1 cellular context compared by ENCODE assay signal in genomic region chr16:1705688-1706385, GRCh38.
A peak's percentile ranks its signal among the peaks of the same experiment; 100 is the strongest.
TF ChIP-seq lines count a peak whose summit lies in the region.

TSS of gene MAPK8IP3 (plus strand) at chr16:1706195. CDS start at chr16:1706340, 145 bp downstream.

TF ChIP-seq in K562, 482 proteins besides CTCF, POLR2A, EP300 and RAD21 (continued from another document and continues in another):
- TF ChIP-seq, protein P1, sequence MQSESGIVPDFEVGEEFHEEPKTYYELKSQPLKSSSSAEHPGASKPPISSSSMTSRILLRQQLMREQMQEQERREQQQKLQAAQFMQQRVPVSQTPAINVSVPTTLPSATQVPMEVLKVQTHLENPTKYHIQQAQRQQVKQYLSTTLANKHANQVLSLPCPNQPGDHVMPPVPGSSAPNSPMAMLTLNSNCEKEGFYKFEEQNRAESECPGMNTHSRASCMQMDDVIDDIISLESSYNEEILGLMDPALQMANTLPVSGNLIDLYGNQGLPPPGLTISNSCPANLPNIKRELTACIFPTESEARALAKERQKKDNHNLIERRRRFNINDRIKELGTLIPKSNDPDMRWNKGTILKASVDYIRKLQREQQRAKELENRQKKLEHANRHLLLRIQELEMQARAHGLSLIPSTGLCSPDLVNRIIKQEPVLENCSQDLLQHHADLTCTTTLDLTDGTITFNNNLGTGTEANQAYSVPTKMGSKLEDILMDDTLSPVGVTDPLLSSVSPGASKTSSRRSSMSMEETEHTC (IDR thresholded peaks at IDR 0.05) = no peak
- TF ChIP-seq NR2F6 (CRISPR knock-in tag; IDR thresholded peaks at IDR 0.05) = no peak
- peak; percentile 83; the same call in 1 of the 2 replicates for TF ChIP-seq ZNF830 (CRISPR knock-in tag; IDR thresholded peaks at IDR 0.05)
- TF ChIP-seq PCBP2 (IDR thresholded peaks at IDR 0.05; ENCODE audit: low read depth, low read length, poor library complexity, severe bottlenecking) = no peak
- peak; percentile 91 for TF ChIP-seq ETS1 (conservative IDR thresholded peaks at IDR 0.05; ENCODE audit: control insufficient read depth, low read depth, low read length)
- no peak for TF ChIP-seq RFX7 (CRISPR knock-in tag; IDR thresholded peaks at IDR 0.05)
- TF ChIP-seq EHMT2 (IDR thresholded peaks at IDR 0.05) = no peak
- 0 out of 2 replicates have a peak, but pooled peaks have one; percentile 53 for TF ChIP-seq OTX1 (CRISPR knock-in tag; IDR thresholded peaks at IDR 0.05)
- no peak for TF ChIP-seq ID3 (CRISPR knock-in tag; IDR thresholded peaks at IDR 0.05)
- TF ChIP-seq ID3 (tag; IDR thresholded peaks at IDR 0.05) = peak; percentile 80; the same call in 1 of the 2 replicates
- no peak; the same call in 1 of the 2 replicates for TF ChIP-seq ZNF134 (CRISPR knock-in tag; conservative IDR thresholded peaks at IDR 0.05)
- peak; percentile 88 for TF ChIP-seq ETV5 (CRISPR knock-in tag; IDR thresholded peaks at IDR 0.05; ENCODE audit: low read depth)
- TF ChIP-seq SMAD3 (CRISPR knock-in tag; conservative IDR thresholded peaks at IDR 0.05) = 0 out of 2 replicates have a peak, but pooled peaks have one; percentile 45
- TF ChIP-seq, protein P2, sequence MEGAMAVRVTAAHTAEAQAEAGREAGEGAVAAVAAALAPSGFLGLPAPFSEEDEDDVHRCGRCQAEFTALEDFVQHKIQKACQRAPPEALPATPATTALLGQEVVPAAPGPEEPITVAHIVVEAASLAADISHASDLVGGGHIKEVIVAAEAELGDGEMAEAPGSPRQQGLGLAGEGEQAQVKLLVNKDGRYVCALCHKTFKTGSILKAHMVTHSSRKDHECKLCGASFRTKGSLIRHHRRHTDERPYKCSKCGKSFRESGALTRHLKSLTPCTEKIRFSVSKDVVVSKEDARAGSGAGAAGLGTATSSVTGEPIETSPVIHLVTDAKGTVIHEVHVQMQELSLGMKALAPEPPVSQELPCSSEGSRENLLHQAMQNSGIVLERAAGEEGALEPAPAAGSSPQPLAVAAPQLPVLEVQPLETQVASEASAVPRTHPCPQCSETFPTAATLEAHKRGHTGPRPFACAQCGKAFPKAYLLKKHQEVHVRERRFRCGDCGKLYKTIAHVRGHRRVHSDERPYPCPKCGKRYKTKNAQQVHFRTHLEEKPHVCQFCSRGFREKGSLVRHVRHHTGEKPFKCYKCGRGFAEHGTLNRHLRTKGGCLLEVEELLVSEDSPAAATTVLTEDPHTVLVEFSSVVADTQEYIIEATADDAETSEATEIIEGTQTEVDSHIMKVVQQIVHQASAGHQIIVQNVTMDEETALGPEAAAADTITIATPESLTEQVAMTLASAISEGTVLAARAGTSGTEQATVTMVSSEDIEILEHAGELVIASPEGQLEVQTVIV (CRISPR knock-in tag; IDR thresholded peaks at IDR 0.05; ENCODE audit: borderline replicate concordance) = no peak
- TF ChIP-seq TAF7 (tag; IDR thresholded peaks at IDR 0.05) = 0 out of 2 replicates have a peak, but pooled peaks have one; percentile 14
- no peak for TF ChIP-seq EWSR1 (IDR thresholded peaks at IDR 0.05; ENCODE audit: borderline replicate concordance, low read depth, partially characterized antibody)
- no peak for TF ChIP-seq ZNF274 (IDR thresholded peaks at IDR 0.05; ENCODE audit: borderline replicate concordance, low read depth, low read length)
- no peak for TF ChIP-seq ZNF695 (CRISPR knock-in tag; IDR thresholded peaks at IDR 0.05)
- TF ChIP-seq, protein P3, sequence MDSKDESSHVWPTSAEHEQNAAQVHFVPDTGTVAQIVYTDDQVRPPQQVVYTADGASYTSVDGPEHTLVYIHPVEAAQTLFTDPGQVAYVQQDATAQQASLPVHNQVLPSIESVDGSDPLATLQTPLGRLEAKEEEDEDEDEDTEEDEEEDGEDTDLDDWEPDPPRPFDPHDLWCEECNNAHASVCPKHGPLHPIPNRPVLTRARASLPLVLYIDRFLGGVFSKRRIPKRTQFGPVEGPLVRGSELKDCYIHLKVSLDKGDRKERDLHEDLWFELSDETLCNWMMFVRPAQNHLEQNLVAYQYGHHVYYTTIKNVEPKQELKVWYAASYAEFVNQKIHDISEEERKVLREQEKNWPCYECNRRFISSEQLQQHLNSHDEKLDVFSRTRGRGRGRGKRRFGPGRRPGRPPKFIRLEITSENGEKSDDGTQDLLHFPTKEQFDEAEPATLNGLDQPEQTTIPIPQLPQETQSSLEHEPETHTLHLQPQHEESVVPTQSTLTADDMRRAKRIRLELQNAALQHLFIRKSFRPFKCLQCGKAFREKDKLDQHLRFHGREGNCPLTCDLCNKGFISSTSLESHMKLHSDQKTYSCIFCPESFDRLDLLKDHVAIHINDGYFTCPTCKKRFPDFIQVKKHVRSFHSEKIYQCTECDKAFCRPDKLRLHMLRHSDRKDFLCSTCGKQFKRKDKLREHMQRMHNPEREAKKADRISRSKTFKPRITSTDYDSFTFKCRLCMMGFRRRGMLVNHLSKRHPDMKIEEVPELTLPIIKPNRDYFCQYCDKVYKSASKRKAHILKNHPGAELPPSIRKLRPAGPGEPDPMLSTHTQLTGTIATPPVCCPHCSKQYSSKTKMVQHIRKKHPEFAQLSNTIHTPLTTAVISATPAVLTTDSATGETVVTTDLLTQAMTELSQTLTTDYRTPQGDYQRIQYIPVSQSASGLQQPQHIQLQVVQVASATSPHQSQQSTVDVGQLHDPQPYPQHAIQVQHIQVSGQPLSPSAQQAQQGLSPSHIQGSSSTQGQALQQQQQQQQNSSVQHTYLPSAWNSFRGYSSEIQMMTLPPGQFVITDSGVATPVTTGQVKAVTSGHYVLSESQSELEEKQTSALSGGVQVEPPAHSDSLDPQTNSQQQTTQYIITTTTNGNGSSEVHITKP (IDR thresholded peaks at IDR 0.05; ENCODE audit: partially characterized antibody) = no peak
- no peak for TF ChIP-seq ZNF699 (CRISPR knock-in tag; IDR thresholded peaks at IDR 0.05; ENCODE audit: insufficient replicate concordance)
- TF ChIP-seq RBM34 (IDR thresholded peaks at IDR 0.05; ENCODE audit: borderline replicate concordance, insufficient read depth, low read length) = no peak
- TF ChIP-seq CBX1 (IDR thresholded peaks at IDR 0.05; ENCODE audit: low read depth) = peak; percentile 89; the same call in 1 of the 2 replicates
- TF ChIP-seq MCM7 (IDR thresholded peaks at IDR 0.05) = no peak
- TF ChIP-seq ZNF561 (CRISPR knock-in tag; conservative IDR thresholded peaks at IDR 0.05) = no peak
- peak; percentile 76 for TF ChIP-seq TBP (optimal IDR thresholded peaks at IDR 0.05; ENCODE audit: low read depth, low read length)
- TF ChIP-seq, protein P4, sequence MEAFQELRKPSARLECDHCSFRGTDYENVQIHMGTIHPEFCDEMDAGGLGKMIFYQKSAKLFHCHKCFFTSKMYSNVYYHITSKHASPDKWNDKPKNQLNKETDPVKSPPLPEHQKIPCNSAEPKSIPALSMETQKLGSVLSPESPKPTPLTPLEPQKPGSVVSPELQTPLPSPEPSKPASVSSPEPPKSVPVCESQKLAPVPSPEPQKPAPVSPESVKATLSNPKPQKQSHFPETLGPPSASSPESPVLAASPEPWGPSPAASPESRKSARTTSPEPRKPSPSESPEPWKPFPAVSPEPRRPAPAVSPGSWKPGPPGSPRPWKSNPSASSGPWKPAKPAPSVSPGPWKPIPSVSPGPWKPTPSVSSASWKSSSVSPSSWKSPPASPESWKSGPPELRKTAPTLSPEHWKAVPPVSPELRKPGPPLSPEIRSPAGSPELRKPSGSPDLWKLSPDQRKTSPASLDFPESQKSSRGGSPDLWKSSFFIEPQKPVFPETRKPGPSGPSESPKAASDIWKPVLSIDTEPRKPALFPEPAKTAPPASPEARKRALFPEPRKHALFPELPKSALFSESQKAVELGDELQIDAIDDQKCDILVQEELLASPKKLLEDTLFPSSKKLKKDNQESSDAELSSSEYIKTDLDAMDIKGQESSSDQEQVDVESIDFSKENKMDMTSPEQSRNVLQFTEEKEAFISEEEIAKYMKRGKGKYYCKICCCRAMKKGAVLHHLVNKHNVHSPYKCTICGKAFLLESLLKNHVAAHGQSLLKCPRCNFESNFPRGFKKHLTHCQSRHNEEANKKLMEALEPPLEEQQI (IDR thresholded peaks at IDR 0.05) = no peak
- TF ChIP-seq HLTF (IDR thresholded peaks at IDR 0.05) = no peak
- TF ChIP-seq ZNF212 (CRISPR knock-in tag; IDR thresholded peaks at IDR 0.05) = no peak
- TF ChIP-seq MEF2A (IDR thresholded peaks at IDR 0.05; ENCODE audit: control insufficient read depth, low read depth, low read length) = no peak
- no peak for TF ChIP-seq NR1H2 (CRISPR knock-in tag; IDR thresholded peaks at IDR 0.05)
- no peak for TF ChIP-seq XRCC3 (IDR thresholded peaks at IDR 0.05)
- TF ChIP-seq PHF21A (IDR thresholded peaks at IDR 0.05; ENCODE audit: borderline replicate concordance, low read depth) = no peak
- peak; percentile 46; the same call in 1 of the 2 replicates for TF ChIP-seq LARP7 (IDR thresholded peaks at IDR 0.05)
- TF ChIP-seq FIP1L1 (IDR thresholded peaks at IDR 0.05; ENCODE audit: low read depth, low read length, poor library complexity, severe bottlenecking) = peak; percentile 95
- peak in 1 of 2 experiments; percentile 89; a peak in 1 of 4 replicates for TF ChIP-seq HDAC1 (IDR thresholded peaks at IDR 0.05)
- TF ChIP-seq, protein P5, sequence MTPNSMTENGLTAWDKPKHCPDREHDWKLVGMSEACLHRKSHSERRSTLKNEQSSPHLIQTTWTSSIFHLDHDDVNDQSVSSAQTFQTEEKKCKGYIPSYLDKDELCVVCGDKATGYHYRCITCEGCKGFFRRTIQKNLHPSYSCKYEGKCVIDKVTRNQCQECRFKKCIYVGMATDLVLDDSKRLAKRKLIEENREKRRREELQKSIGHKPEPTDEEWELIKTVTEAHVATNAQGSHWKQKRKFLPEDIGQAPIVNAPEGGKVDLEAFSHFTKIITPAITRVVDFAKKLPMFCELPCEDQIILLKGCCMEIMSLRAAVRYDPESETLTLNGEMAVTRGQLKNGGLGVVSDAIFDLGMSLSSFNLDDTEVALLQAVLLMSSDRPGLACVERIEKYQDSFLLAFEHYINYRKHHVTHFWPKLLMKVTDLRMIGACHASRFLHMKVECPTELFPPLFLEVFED (CRISPR knock-in tag; conservative IDR thresholded peaks at IDR 0.05) = 0 out of 2 replicates have a peak, but pooled peaks have one; percentile 29
- no peak for TF ChIP-seq FOXA1 (IDR thresholded peaks at IDR 0.05; ENCODE audit: borderline replicate concordance)
- TF ChIP-seq ZNF668 (CRISPR knock-in tag; IDR thresholded peaks at IDR 0.05) = no peak
- TF ChIP-seq RUNX1 (IDR thresholded peaks at IDR 0.05; ENCODE audit: low read depth) = no peak
- TF ChIP-seq SMAD4 (CRISPR knock-in tag; conservative IDR thresholded peaks at IDR 0.05) = peak; percentile 86
- TF ChIP-seq NRF1 (conservative IDR thresholded peaks at IDR 0.05 in 1 of 2, IDR thresholded peaks at IDR 0.05 in 1 of 2) = peak; percentile 71 to 73; a peak in 3 of 4 replicates
- TF ChIP-seq, protein P6, sequence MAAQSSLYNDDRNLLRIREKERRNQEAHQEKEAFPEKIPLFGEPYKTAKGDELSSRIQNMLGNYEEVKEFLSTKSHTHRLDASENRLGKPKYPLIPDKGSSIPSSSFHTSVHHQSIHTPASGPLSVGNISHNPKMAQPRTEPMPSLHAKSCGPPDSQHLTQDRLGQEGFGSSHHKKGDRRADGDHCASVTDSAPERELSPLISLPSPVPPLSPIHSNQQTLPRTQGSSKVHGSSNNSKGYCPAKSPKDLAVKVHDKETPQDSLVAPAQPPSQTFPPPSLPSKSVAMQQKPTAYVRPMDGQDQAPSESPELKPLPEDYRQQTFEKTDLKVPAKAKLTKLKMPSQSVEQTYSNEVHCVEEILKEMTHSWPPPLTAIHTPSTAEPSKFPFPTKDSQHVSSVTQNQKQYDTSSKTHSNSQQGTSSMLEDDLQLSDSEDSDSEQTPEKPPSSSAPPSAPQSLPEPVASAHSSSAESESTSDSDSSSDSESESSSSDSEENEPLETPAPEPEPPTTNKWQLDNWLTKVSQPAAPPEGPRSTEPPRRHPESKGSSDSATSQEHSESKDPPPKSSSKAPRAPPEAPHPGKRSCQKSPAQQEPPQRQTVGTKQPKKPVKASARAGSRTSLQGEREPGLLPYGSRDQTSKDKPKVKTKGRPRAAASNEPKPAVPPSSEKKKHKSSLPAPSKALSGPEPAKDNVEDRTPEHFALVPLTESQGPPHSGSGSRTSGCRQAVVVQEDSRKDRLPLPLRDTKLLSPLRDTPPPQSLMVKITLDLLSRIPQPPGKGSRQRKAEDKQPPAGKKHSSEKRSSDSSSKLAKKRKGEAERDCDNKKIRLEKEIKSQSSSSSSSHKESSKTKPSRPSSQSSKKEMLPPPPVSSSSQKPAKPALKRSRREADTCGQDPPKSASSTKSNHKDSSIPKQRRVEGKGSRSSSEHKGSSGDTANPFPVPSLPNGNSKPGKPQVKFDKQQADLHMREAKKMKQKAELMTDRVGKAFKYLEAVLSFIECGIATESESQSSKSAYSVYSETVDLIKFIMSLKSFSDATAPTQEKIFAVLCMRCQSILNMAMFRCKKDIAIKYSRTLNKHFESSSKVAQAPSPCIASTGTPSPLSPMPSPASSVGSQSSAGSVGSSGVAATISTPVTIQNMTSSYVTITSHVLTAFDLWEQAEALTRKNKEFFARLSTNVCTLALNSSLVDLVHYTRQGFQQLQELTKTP (IDR thresholded peaks at IDR 0.05; ENCODE audit: low read depth in 1 of 2, partially characterized antibody in 2 of 2) = no peak
- no peak for TF ChIP-seq TAL1 (IDR thresholded peaks at IDR 0.05)
- TF ChIP-seq HDAC8 (tag; IDR thresholded peaks at IDR 0.05) = no peak
- no peak for TF ChIP-seq MCM2 (IDR thresholded peaks at IDR 0.05; ENCODE audit: low read depth)
- no peak for TF ChIP-seq EZH2 (IDR thresholded peaks at IDR 0.05; ENCODE audit: borderline replicate concordance, low read depth, low read length)
